ENCODE assay signal across 18 cellular contexts in genomic region chr7:127786184-127786583, GRCh38.
DNase-seq lines count a peak whose midpoint lies in the region; ATAC-seq and TF ChIP-seq lines count a peak whose summit lies in the region.
"Had no signal": no experiment of that assay in that cellular context is flagged by ENCODE, and none has a peak within 500 bp of the region (broad histone marks: within the 10 kb centered on the region; RNA-seq: fewer than 3 reads in every experiment).

No MANE protein-coding gene starts in this region.

- H3K4ac ChIP-seq in IMR-90 (ENCODE audit: low read depth, low read length) = no peak overlapping the region

- peaks cover 8% of the 10 kb centered on the region for H3K4me1 ChIP-seq in IMR-90 (ENCODE audit: control insufficient read depth, insufficient read depth, low read length)

- intact Hi-C loops in IMR-90 (cut with micrococcal nuclease) = no loop called here

- no peak overlapping the region for H3K14ac ChIP-seq in IMR-90 (replicated peaks; ENCODE audit: low read depth, low read length)

- no CpG with 5 or more reads among the region's 1 CpG for WGBS in IMR-90 (ENCODE audit: extremely low coverage in 2 of 2, insufficient read length in 1 of 2), 2 experiments

- no peak overlapping the region for H3K56ac ChIP-seq in IMR-90 (ENCODE audit: extremely low read depth, insufficient read depth, low read length)

- peak; percentile 54 for ATAC-seq in IMR-90 (ENCODE audit: low read depth)
- no peak for ATAC-seq in HG03457 (IDR thresholded peaks at IDR 0.05; ENCODE audit: unreplicated experiment)
- no peak for ATAC-seq in activated CD8-positive, alpha-beta T cell treated with anti-CD3 and anti-CD28 coated beads, Interleukin-2, amount 10 ng/mL, durations not matched to agents 7 days and 5 days

- in situ Hi-C loops in IMR-90 (cut with MboI; ENCODE audit: low sequenced_read_pairs) = no loop called here

- H3K4me3 ChIP-seq in IMR-90 (ENCODE audit: insufficient read depth, low read depth, low read length) = no peak overlapping the region
- no peak overlapping the region for H3K4me3 ChIP-seq in fibroblast of pulmonary artery (replicated peaks; ENCODE audit: low read depth, low read length)
- H3K4me3 ChIP-seq: BLaER1 had no signal

- H3K9me3 Mint-ChIP-seq in activated CD8-positive, alpha-beta T cell treated with anti-CD3 and anti-CD28 coated beads, Interleukin-2, amount 10 ng/mL, durations not matched to agents 7 days and 5 days (ENCODE audit: insufficient read depth) = no peaks in the 10 kb centered on the region
- H3K9me3 Mint-ChIP-seq: CD8-positive, alpha-beta memory T cell had no signal

- dilution Hi-C loops in IMR-90 (cut with HindIII; ENCODE audit: low sequenced_read_pairs, unreplicated experiment) = no loop called here

- H3K9me1 ChIP-seq in IMR-90 (ENCODE audit: insufficient read depth, low read length) = peaks cover 18% of the 10 kb centered on the region

- H2BK20ac ChIP-seq in IMR-90 (ENCODE audit: low read depth, low read length) = no peak overlapping the region

- no peak overlapping the region for H3K27ac ChIP-seq in IMR-90 (ENCODE audit: insufficient read depth, low read length)
- H3K27ac ChIP-seq: BLaER1 had no signal

- no peak overlapping the region for H4K91ac ChIP-seq in IMR-90 (ENCODE audit: insufficient read depth, low read depth, low read length)

- H3K4me1 Mint-ChIP-seq in activated CD8-positive, alpha-beta T cell treated with anti-CD3 and anti-CD28 coated beads, Interleukin-2, amount 10 ng/mL, durations not matched to agents 7 days and 5 days (ENCODE audit: low read depth) = peaks cover 19% of the 10 kb centered on the region

- H3K9me3 ChIP-seq in IMR-90 (ENCODE audit: control insufficient read depth, insufficient read depth, low read length) = no peaks in the 10 kb centered on the region
- H3K9me3 ChIP-seq: BLaER1 had no signal

- peaks cover 58 to 81% of the 10 kb centered on the region in 2 experiments for H3K79me1 ChIP-seq in IMR-90 (ENCODE audit: low read depth in 1 of 2, low read length in 2 of 2)

- H3K27me3 Mint-ChIP-seq in activated CD8-positive, alpha-beta T cell treated with anti-CD3 and anti-CD28 coated beads, Interleukin-2, amount 10 ng/mL, durations not matched to agents 7 days and 5 days (ENCODE audit: low read depth) = no peaks in the 10 kb centered on the region
- H3K27me3 Mint-ChIP-seq: CD8-positive, alpha-beta memory T cell had no signal

- H3K27ac Mint-ChIP-seq in activated CD8-positive, alpha-beta T cell treated with anti-CD3 and anti-CD28 coated beads, Interleukin-2, amount 10 ng/mL, durations not matched to agents 7 days and 5 days = no peak overlapping the region

- H3K27me3 ChIP-seq in IMR-90 (ENCODE audit: control insufficient read depth, insufficient read depth, low read length) = no peaks in the 10 kb centered on the region
- H3K27me3 ChIP-seq: BLaER1 had no signal

- no peak overlapping the region for H2AK9ac ChIP-seq in IMR-90 (replicated peaks; ENCODE audit: low read depth, low read length, poor library complexity)

- H4K5ac ChIP-seq in IMR-90 (ENCODE audit: low read depth, low read length) = no peak overlapping the region

- no peak overlapping the region for H2BK120ac ChIP-seq in IMR-90 (ENCODE audit: low read depth, low read length)

- POLR2A ChIA-PET in IMR-90 (lab: Charles Lee; ENCODE audit: unreplicated experiment) = no interaction called here
- POLR2A ChIA-PET in activated CD8-positive, alpha-beta T cell treated with anti-CD3 and anti-CD28 coated beads, Interleukin-2, amount 10 ng/mL, durations not matched to agents 7 days and 5 days (lab: Charles Lee) = no interaction called here

- peaks cover 71% of the 10 kb centered on the region for H4K20me1 ChIP-seq in IMR-90 (ENCODE audit: insufficient read depth, low read length)

- peaks cover 3% of the 10 kb centered on the region; the same call in 1 of the 2 replicates for H3K36me3 ChIP-seq in IMR-90 (ENCODE audit: control insufficient read depth, insufficient read depth, low read length)

- TF ChIP-seq POLR2A in IMR-90 (IDR thresholded peaks at IDR 0.05; ENCODE audit: low read depth, low read length) = no peak

- BruUV-seq in IMR-90 (replicated peaks; lab: Mats Ljungman, UMichigan) = no TSS peak

- no peak overlapping the region for H2AFZ ChIP-seq in IMR-90 (replicated peaks; ENCODE audit: low read length, poor library complexity)

- H3K4me2 ChIP-seq in IMR-90 (ENCODE audit: low read depth, low read length) = no peak overlapping the region; the same call in 1 of the 2 replicates

- peaks cover 12% of the 10 kb centered on the region for H3K36me3 Mint-ChIP-seq in activated CD8-positive, alpha-beta T cell treated with anti-CD3 and anti-CD28 coated beads, Interleukin-2, amount 10 ng/mL, durations not matched to agents 7 days and 5 days (ENCODE audit: low read depth)

- no peak overlapping the region for H2AK5ac ChIP-seq in IMR-90 (ENCODE audit: low read depth, low read length)

- no peak overlapping the region for H3K23ac ChIP-seq in IMR-90 (ENCODE audit: low read depth, low read length)

- no peak overlapping the region for H4K8ac ChIP-seq in IMR-90 (ENCODE audit: low read depth in 2 of 2, low read length in 2 of 2)

- TF ChIP-seq CTCF in IMR-90 (conservative IDR thresholded peaks at IDR 0.05; ENCODE audit: low read depth, low read length) (no peak), fibroblast of pulmonary artery (IDR thresholded peaks at IDR 0.05; ENCODE audit: low read length, missing control alignments) (no peak)

- CTCF ChIA-PET in IMR-90 (lab: Yijun Ruan, JAX) = interaction anchor here (0.7 kb wide), 1 partner anchor 10 kb away, joined by 3 read pairs; no protein-coding TSS in a partner anchor
- CTCF ChIA-PET in activated CD8-positive, alpha-beta T cell treated with anti-CD3 and anti-CD28 coated beads, Interleukin-2, amount 10 ng/mL, durations not matched to agents 7 days and 5 days (lab: Charles Lee) = no interaction called here

- DNase-seq in IMR-90 = peak; percentile 66
- peak; percentile 41 for DNase-seq in amniotic epithelial cell (ENCODE audit: low read depth)
- peak; percentile 52 for DNase-seq in fibroblast of pulmonary artery (ENCODE audit: low read depth)
- DNase-seq in dedifferentiated amniotic fluid mesenchymal stem cell (ENCODE audit: extremely low spot score) = no peak
- no peak for DNase-seq in activated CD8-positive, alpha-beta T cell treated with anti-CD3 and anti-CD28 coated beads, Interleukin-2, amount 10 ng/mL, durations not matched to agents 7 days and 5 days
- no peak for DNase-seq in cerebellar nuclear complex (lab: John Stamatoyannopoulos, UW)
- DNase-seq: CD8-positive, alpha-beta memory T cell; DMS 273 treated with DMSO at 0.1 percent for 48 hours; EL; KBM-7; NCI-H1092; NCI-H1694; NCI-H345; NCI-H526 treated with DMSO at 0.1 percent for 48 hours; NK-92 treated with Interleukin-12 subunit alpha and Interleukin-12 subunit beta, amount 100 ng/mL, for 24 hours; OCI-M1 had no signal

- no peak overlapping the region for H2BK15ac ChIP-seq in IMR-90 (ENCODE audit: low read depth, low read length)

- no peak overlapping the region for H3K4me3 Mint-ChIP-seq in activated CD8-positive, alpha-beta T cell treated with anti-CD3 and anti-CD28 coated beads, Interleukin-2, amount 10 ng/mL, durations not matched to agents 7 days and 5 days
- H3K4me3 Mint-ChIP-seq: CD8-positive, alpha-beta memory T cell had no signal

- no peak overlapping the region for H3K18ac ChIP-seq in IMR-90 (ENCODE audit: low read depth, low read length)

- H2BK5ac ChIP-seq in IMR-90 (ENCODE audit: low read depth, low read length, poor library complexity, severe bottlenecking) = no peak overlapping the region

- TF ChIP-seq RAD21 in IMR-90 (IDR thresholded peaks at IDR 0.05; ENCODE audit: low read length) = no peak

- H3K9ac ChIP-seq in IMR-90 (ENCODE audit: low read depth, low read length) = no peak overlapping the region
- H3K9ac ChIP-seq: BLaER1 had no signal

TF ChIP-seq in IMR-90, 13 proteins besides CTCF, POLR2A, EP300 and RAD21:
- TF ChIP-seq CEBPB (IDR thresholded peaks at IDR 0.05; ENCODE audit: low read depth, low read length) (no peak), CHD1 (IDR thresholded peaks at IDR 0.05; ENCODE audit: low read depth, low read length) (no peak), USF2 (IDR thresholded peaks at IDR 0.05; ENCODE audit: low read depth, low read length) (no peak), FOS (IDR thresholded peaks at IDR 0.05; ENCODE audit: low read depth, low read length) (no peak), RFX5 (IDR thresholded peaks at IDR 0.05; ENCODE audit: low read depth, low read length) (no peak), SMC3 (IDR thresholded peaks at IDR 0.05; ENCODE audit: low read depth, low read length) (no peak), MAZ (IDR thresholded peaks at IDR 0.05; ENCODE audit: borderline replicate concordance, low read depth, low read length) (no peak), MAFK (IDR thresholded peaks at IDR 0.05; ENCODE audit: low read depth, low read length) (no peak), BHLHE40 (IDR thresholded peaks at IDR 0.05; ENCODE audit: low read depth, low read length) (no peak), NFE2L2 (IDR thresholded peaks at IDR 0.05; ENCODE audit: low read depth, low read length) (no peak), RCOR1 (IDR thresholded peaks at IDR 0.05; ENCODE audit: insufficient replicate concordance, low read length) (no peak), MXI1 (IDR thresholded peaks at IDR 0.05; ENCODE audit: borderline replicate concordance, low read depth, low read length) (no peak)
- TF ChIP-seq, protein P1, sequence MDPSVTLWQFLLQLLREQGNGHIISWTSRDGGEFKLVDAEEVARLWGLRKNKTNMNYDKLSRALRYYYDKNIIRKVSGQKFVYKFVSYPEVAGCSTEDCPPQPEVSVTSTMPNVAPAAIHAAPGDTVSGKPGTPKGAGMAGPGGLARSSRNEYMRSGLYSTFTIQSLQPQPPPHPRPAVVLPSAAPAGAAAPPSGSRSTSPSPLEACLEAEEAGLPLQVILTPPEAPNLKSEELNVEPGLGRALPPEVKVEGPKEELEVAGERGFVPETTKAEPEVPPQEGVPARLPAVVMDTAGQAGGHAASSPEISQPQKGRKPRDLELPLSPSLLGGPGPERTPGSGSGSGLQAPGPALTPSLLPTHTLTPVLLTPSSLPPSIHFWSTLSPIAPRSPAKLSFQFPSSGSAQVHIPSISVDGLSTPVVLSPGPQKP (IDR thresholded peaks at IDR 0.05; ENCODE audit: borderline replicate concordance, low read depth, low read length) = no peak
TF ChIP-seq in IMR-90: peak in this region for 0.

Comparison
In these comparisons a context has a peak if more than half of its experiments do, and no peak if none do; other contexts are left out.
1. DNase-seq: peak in IMR-90 (single experiment), amniotic epithelial cell (single experiment) and fibroblast of pulmonary artery (single experiment); none in dedifferentiated amniotic fluid mesenchymal stem cell (single experiment), activated CD8-positive, alpha-beta T cell treated with anti-CD3 and anti-CD28 coated beads, Interleukin-2, amount 10 ng/mL, durations not matched to agents 7 days and 5 days (single experiment) and cerebellar nuclear complex (0 of 2).